8 cellular contexts compared by ENCODE assay signal in genomic region chr3:28348637-28349396, GRCh38. TPM values are rescaled to one million over a fixed set of nuclear protein-coding genes. Genes with fewer than 3 reads are reported as not detected.
DNase-seq lines count a peak whose midpoint lies in the region; ATAC-seq and TF ChIP-seq lines count a peak whose summit lies in the region.

A gene with protein sequence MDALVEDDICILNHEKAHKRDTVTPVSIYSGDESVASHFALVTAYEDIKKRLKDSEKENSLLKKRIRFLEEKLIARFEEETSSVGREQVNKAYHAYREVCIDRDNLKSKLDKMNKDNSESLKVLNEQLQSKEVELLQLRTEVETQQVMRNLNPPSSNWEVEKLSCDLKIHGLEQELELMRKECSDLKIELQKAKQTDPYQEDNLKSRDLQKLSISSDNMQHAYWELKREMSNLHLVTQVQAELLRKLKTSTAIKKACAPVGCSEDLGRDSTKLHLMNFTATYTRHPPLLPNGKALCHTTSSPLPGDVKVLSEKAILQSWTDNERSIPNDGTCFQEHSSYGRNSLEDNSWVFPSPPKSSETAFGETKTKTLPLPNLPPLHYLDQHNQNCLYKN (minus strand): TSS chr3:28348824. CDS start chr3:28340617, 8,207 bp downstream.
ZCWPW2 (plus strand) TSS chr3:28348721; CDS start chr3:28413069, 64,348 bp downstream.

- peak within 1 kb of the TSS; percentile 97 for H3K4me3 Mint-ChIP-seq in activated T-helper 17 cell treated with anti-CD3 and anti-CD28 coated beads, Interleukin-2, amount 50 U/mL, for 72 hours
- peak within 1 kb of the TSS; percentile 95 for H3K4me3 Mint-ChIP-seq in natural killer cell

- no peaks in the 10 kb centered on the region for H3K27me3 ChIP-seq in GM23248 (replicated peaks; ENCODE audit: insufficient read depth)

- H3K27ac Mint-ChIP-seq in activated T-helper 17 cell treated with anti-CD3 and anti-CD28 coated beads, Interleukin-2, amount 50 U/mL, for 72 hours: peak within 1 kb of the TSS; percentile 100
- H3K27ac Mint-ChIP-seq in natural killer cell: peak within 1 kb of the TSS; percentile 93 to 95

- DNase-seq in EH (ENCODE audit: low read depth) (peak; percentile 95), GM23248 (peak; percentile 99), Kasumi-1 (lab: John Stamatoyannopoulos, UW) (peak; percentile 96 to 97), RKO (ENCODE audit: low spot score) (peak; percentile 93), fibroblast of mammary gland (ENCODE audit: low read depth) (peak; percentile 94), natural killer cell (peak; percentile 90)
- DNase-seq in stimulated activated naive CD4-positive, alpha-beta T cell treated with Interleukin-2 at 50 U/mL for 16 hours (lab: John Stamatoyannopoulos, UW): peak; percentile 90

- peaks cover 3% of the 10 kb centered on the region for H3K9me3 Mint-ChIP-seq in activated T-helper 17 cell treated with anti-CD3 and anti-CD28 coated beads, Interleukin-2, amount 50 U/mL, for 72 hours
- peaks cover 2 to 4% of the 10 kb centered on the region in 2 donors for H3K9me3 Mint-ChIP-seq in natural killer cell

- peak within 1 kb of the TSS; percentile 99 for H3K9ac ChIP-seq in GM23248

- H4K20me1 ChIP-seq in GM23248 (ENCODE audit: insufficient read depth): no peaks in the 10 kb centered on the region

- peaks cover 12% of the 10 kb centered on the region; the same call in 1 of the 2 replicates for H3K36me3 ChIP-seq in GM23248 (ENCODE audit: low read depth)

- in situ Hi-C loops in GM23248 (cut with MboI): no loop called here

- peaks cover 37% of the 10 kb centered on the region for H3K4me1 ChIP-seq in GM23248 (ENCODE audit: insufficient read depth)

- peak within 1 kb of the TSS; percentile 99 for H3K4me2 ChIP-seq in GM23248 (ENCODE audit: unreplicated experiment)

- H3F3A ChIP-seq in GM23248 (ENCODE audit: insufficient read depth): peaks cover 12% of the 10 kb centered on the region; the same call in 1 of the 2 replicates

- ATAC-seq in activated T-helper 17 cell treated with anti-CD3 and anti-CD28 coated beads, Interleukin-2, amount 50 U/mL, for 72 hours (replicated peaks): peak; percentile 87
- ATAC-seq in natural killer cell: peak; percentile 82 to 96 (median 87)

- peak within 1 kb of the TSS; percentile 100 for H3K27ac ChIP-seq in GM23248

- H2AFZ ChIP-seq in GM23248: peak within 1 kb of the TSS; percentile 82

- H3K4me1 Mint-ChIP-seq in activated T-helper 17 cell treated with anti-CD3 and anti-CD28 coated beads, Interleukin-2, amount 50 U/mL, for 72 hours: peaks cover 13% of the 10 kb centered on the region
- peaks cover 40 to 43% of the 10 kb centered on the region in 2 donors for H3K4me1 Mint-ChIP-seq in natural killer cell

- no peaks in the 10 kb centered on the region for H3K9me2 ChIP-seq in GM23248 (ENCODE audit: insufficient read depth)

- 1% methylated on average over 68 to 78 of the region's 79 CpGs for WGBS in GM23248 (ENCODE audit: low coverage in 1 of 2, low lambda C conversion rate in 2 of 2, missing lambda C conversion rate in 2 of 2), 2 experiments

- TF ChIP-seq CTCF in fibroblast of mammary gland (conservative IDR thresholded peaks at IDR 0.05; ENCODE audit: control insufficient read depth, insufficient read depth, low read depth, low read length) (no peak), natural killer cell (IDR thresholded peaks at IDR 0.05) (no peak)

- no peaks in the 10 kb centered on the region for H3K27me3 Mint-ChIP-seq in activated T-helper 17 cell treated with anti-CD3 and anti-CD28 coated beads, Interleukin-2, amount 50 U/mL, for 72 hours
- no peaks in the 10 kb centered on the region for H3K27me3 Mint-ChIP-seq in natural killer cell (ENCODE audit: low read depth in 2 of 2)

- H3K79me2 ChIP-seq in GM23248 (ENCODE audit: insufficient read depth): peaks cover 81% of the 10 kb centered on the region

- H3K36me3 Mint-ChIP-seq in activated T-helper 17 cell treated with anti-CD3 and anti-CD28 coated beads, Interleukin-2, amount 50 U/mL, for 72 hours (ENCODE audit: low read depth): peaks cover 55% of the 10 kb centered on the region
- H3K36me3 Mint-ChIP-seq in natural killer cell: peaks cover 22% of the 10 kb centered on the region

- H3K4me3 ChIP-seq in GM23248 (peak within 1 kb of the TSS; percentile 88), fibroblast of mammary gland (ENCODE audit: control insufficient read depth, low read depth, low read length) (peak within 1 kb of the TSS; percentile 90)

- H3K9me3 ChIP-seq in GM23248 (ENCODE audit: low read depth): no peaks in the 10 kb centered on the region

- intact Hi-C loops in natural killer cell (cut with micrococcal nuclease): loop anchor here (1.0 to 5.0 kb wide), 5 partner anchors 23 to 867 kb away; partner anchors contain the start of genes CMC1 and SLC4A7

RNA-seq across cellular contexts. Expression of the first gene that starts in this region (rescaled TPM):
- 33.5 and 42.9 TPM in 2 replicates for total RNA-seq in GM23248 (2014; rRNA removed; shearing (Covaris generic))
- polyA plus RNA-seq in GM23248 (2016; fragmentation: Nextera tagmentation; extraction: Ambion mirVana): 88.4 and 95.4 TPM in 2 replicates
- 10 to 100 TPM; 46.3 to 61.1 TPM for total RNA-seq in activated T-helper 17 cell treated with anti-CD3 and anti-CD28 coated beads, Interleukin-2, amount 50 U/mL, for 72 hours
- total RNA-seq in natural killer cell: 10 to 100 TPM; 29.3 to 38.6 (median 32.0) TPM

RNA-seq across cellular contexts. Expression of gene ZCWPW2, which starts in this region (rescaled TPM):
- 3.5 and 4.2 TPM in 2 replicates for total RNA-seq in GM23248 (2014; rRNA removed; shearing (Covaris generic))
- 2.1 TPM in 2 replicates for polyA plus RNA-seq in GM23248 (2016; fragmentation: Nextera tagmentation; extraction: Ambion mirVana)
- total RNA-seq in activated T-helper 17 cell treated with anti-CD3 and anti-CD28 coated beads, Interleukin-2, amount 50 U/mL, for 72 hours: under 1 TPM; 0.22 to 0.37 TPM
- under 1 TPM in 1 of 3 donors, not detected in 2; 0.43 TPM for total RNA-seq in natural killer cell

Comparison
In these comparisons a context has a peak if more than half of its experiments do, and no peak if none do; other contexts are left out.
1. Peak in every context shown above with its lines: DNase-seq, ATAC-seq, H3K4me3 ChIP-seq and H3K27ac ChIP-seq.